30 cellular contexts compared by ENCODE assay signal in genomic region chr3:9676780-9677179, GRCh38. TPM values are rescaled to one million over a fixed set of nuclear protein-coding genes. Genes with fewer than 3 reads are reported as not detected.
DNase-seq lines count a peak whose midpoint lies in the region; ATAC-seq, FAIRE-seq and TF ChIP-seq lines count a peak whose summit lies in the region.
"Had no signal": no experiment of that assay in that cellular context is flagged by ENCODE, and none has a peak within 500 bp of the region (broad histone marks: within the 10 kb centered on the region; RNA-seq: fewer than 3 reads in every experiment).

No MANE protein-coding gene starts in this region.

- H3K36me3 ChIP-seq in breast epithelium: peaks cover 21% of the 10 kb centered on the region

- ATAC-seq in GM21737 (IDR thresholded peaks at IDR 0.05; ENCODE audit: unreplicated experiment): no peak
- ATAC-seq: activated naive CD4-positive, alpha-beta T cell treated with anti-CD3 and anti-CD28 coated beads, Interleukin-2, amount 50 U/mL, for 72 hours; naive thymus-derived CD8-positive, alpha-beta T cell had no signal

- H3K4me3 ChIP-seq in epithelial cell of esophagus (ENCODE audit: low read length) (no peak overlapping the region), breast epithelium (no peak overlapping the region)
- H3K4me3 ChIP-seq: ascending aorta, transverse colon had no signal

- H3K27me3 ChIP-seq in breast epithelium: no peaks in the 10 kb centered on the region
- H3K27me3 ChIP-seq: ascending aorta, transverse colon had no signal

- no peaks in the 10 kb centered on the region for H3K4me1 ChIP-seq in breast epithelium
- H3K4me1 ChIP-seq: ascending aorta had no signal

- H3K27me3 Mint-ChIP-seq in HFFc6 (ENCODE audit: insufficient read depth) (no peaks in the 10 kb centered on the region; the same call in 1 of the 2 replicates), neural crest cell (ENCODE audit: low read depth) (no peaks in the 10 kb centered on the region)
- H3K27me3 Mint-ChIP-seq: naive thymus-derived CD8-positive, alpha-beta T cell; stimulated activated naive CD8-positive, alpha-beta T cell treated with anti-CD3 and anti-CD28 coated beads, Interleukin-15, Interleukin-2, amounts not matched to agents 100 ng/mL and 50 ng/mL, for 24 hours had no signal

- H3K27ac Mint-ChIP-seq in HFFc6: peak overlapping the region; percentile 6; the same call in 1 of the 2 replicates
- peak overlapping the region; percentile 70 for H3K27ac Mint-ChIP-seq in neural crest cell (ENCODE audit: unreplicated experiment)
- H3K27ac Mint-ChIP-seq: mesothelial cell of epicardium; stimulated activated naive CD8-positive, alpha-beta T cell treated with anti-CD3 and anti-CD28 coated beads, Interleukin-15, Interleukin-2, amounts not matched to agents 100 ng/mL and 50 ng/mL, for 24 hours had no signal

- H3K9me3 Mint-ChIP-seq in HFFc6 (no peaks in the 10 kb centered on the region), neural crest cell (no peaks in the 10 kb centered on the region)
- H3K9me3 Mint-ChIP-seq: activated naive CD4-positive, alpha-beta T cell treated with anti-CD3 and anti-CD28 coated beads, Interleukin-2, amount 50 U/mL, for 72 hours; mesothelial cell of epicardium; naive thymus-derived CD8-positive, alpha-beta T cell; stimulated activated naive CD8-positive, alpha-beta T cell treated with anti-CD3 and anti-CD28 coated beads, Interleukin-15, Interleukin-2, amounts not matched to agents 100 ng/mL and 50 ng/mL, for 24 hours had no signal

- H3K36me3 Mint-ChIP-seq in HFFc6 (ENCODE audit: low read depth) (peaks cover 21% of the 10 kb centered on the region), neural crest cell (ENCODE audit: low read depth) (no peaks in the 10 kb centered on the region)

- no peak overlapping the region for H3K27ac ChIP-seq in breast epithelium
- H3K27ac ChIP-seq: ascending aorta, transverse colon had no signal

- peaks cover 18% of the 10 kb centered on the region for H3K4me1 Mint-ChIP-seq in HFFc6 (ENCODE audit: low read depth)
- no peaks in the 10 kb centered on the region for H3K4me1 Mint-ChIP-seq in neural crest cell
- H3K4me1 Mint-ChIP-seq: mesothelial cell of epicardium had no signal

- H3K9me3 ChIP-seq in breast epithelium: no peaks in the 10 kb centered on the region
- H3K9me3 ChIP-seq: ascending aorta, transverse colon had no signal

- no peak for DNase-seq in HFFc6
- DNase-seq in RCC 7860 (ENCODE audit: low spot score): peak; percentile 9
- DNase-seq in epithelial cell of esophagus (ENCODE audit: low read depth): peak; percentile 11
- DNase-seq in neural crest cell (ENCODE audit: low read depth, low spot score): no peak
- DNase-seq in cerebellar cortex (ENCODE audit: low spot score): no peak
- DNase-seq in OCI-M2 (lab: John Stamatoyannopoulos, UW; ENCODE audit: unreplicated experiment): no peak
- no peak for DNase-seq in breast epithelium (ENCODE audit: low spot score in 2 of 2)
- DNase-seq: activated CD4-positive, alpha-beta T cell treated with anti-CD3 and anti-CD28 coated beads for 1 hour; activated T-cell treated with anti-CD3 and anti-CD28 coated beads, Interleukin-2, amount 50 U/mL, for 48 hours; effector memory CD4-positive, alpha-beta T cell; Kasumi-1; kidney glomerular epithelial cell; naive thymus-derived CD8-positive, alpha-beta T cell; NCI-H1092; NCI-H2029; NCI-H2227 treated with DMSO at 0.1 percent for 48 hours; NCI-H748 treated with DMSO at 0.1 percent for 48 hours; SHP77; stimulated activated CD4-positive, alpha-beta T cell treated with anti-CD3 and anti-CD28 coated beads, Interleukin-12 subunit alpha, Interleukin-12 subunit beta, amount 100 ng/mL, for 4 hours; stimulated activated CD4-positive, alpha-beta T cell treated with anti-CD3 and anti-CD28 coated beads, Interleukin-4, amount 100 ng/mL, for 4 hours; SW 1271; transverse colon had no signal

- no peak for TF ChIP-seq POLR2A in breast epithelium (IDR thresholded peaks at IDR 0.05)

- TF ChIP-seq CTCF in HFFc6 (IDR thresholded peaks at IDR 0.05) (no peak), epithelial cell of esophagus (IDR thresholded peaks at IDR 0.05; ENCODE audit: insufficient read depth, low read depth, low read length, missing control alignments) (no peak), neural crest cell (conservative IDR thresholded peaks at IDR 0.05) (no peak), breast epithelium (IDR thresholded peaks at IDR 0.05) (no peak)

- no peak overlapping the region for H3K4me3 Mint-ChIP-seq in HFFc6
- no peak overlapping the region for H3K4me3 Mint-ChIP-seq in neural crest cell
- H3K4me3 Mint-ChIP-seq: mesothelial cell of epicardium; naive thymus-derived CD8-positive, alpha-beta T cell; stimulated activated naive CD8-positive, alpha-beta T cell treated with anti-CD3 and anti-CD28 coated beads, Interleukin-15, Interleukin-2, amounts not matched to agents 100 ng/mL and 50 ng/mL, for 24 hours had no signal

- intact Hi-C loops in breast epithelium (cut with DNase I; ENCODE audit: low total_unique reads): no loop called here

- no peak for FAIRE-seq in RCC 7860 (lab: Jason Lieb, UNC)
- FAIRE-seq: H1 had no signal

RNA-seq across cellular contexts. Expression of gene CPNE9, which starts 26.9 kb away (rescaled TPM):
- not detected for total RNA-seq in HFFc6 (2021; fragmentation: NEBNext Ultra II Directional; extraction: Animal tissue kit (Norgen Biotek cat#: 25700))
- total RNA-seq in neural crest cell: 0.48 and 1.3 TPM in 2 replicates
- not detected for total RNA-seq in breast epithelium
- total RNA-seq: ascending aorta, chondrocyte, osteoblast, transverse colon had no signal

RNA-seq across cellular contexts. Expression of gene MTMR14, which starts 27.5 kb away (rescaled TPM):
- 10 to 100 TPM; 23.5 to 31.0 (median 28.2) TPM for total RNA-seq in HFFc6 (2021; fragmentation: NEBNext Ultra II Directional; extraction: Animal tissue kit (Norgen Biotek cat#: 25700))
- total RNA-seq in neural crest cell (25.0 and 29.8 TPM in 2 replicates), breast epithelium (10 to 100 TPM; 31.8 to 42.9 (median 37.5) TPM)

RNA-seq across cellular contexts. Expression of gene BRPF1, which starts 54.8 kb away (rescaled TPM):
- 10 to 100 TPM; 14.4 to 18.4 (median 17.1) TPM for total RNA-seq in HFFc6 (2021; fragmentation: NEBNext Ultra II Directional; extraction: Animal tissue kit (Norgen Biotek cat#: 25700))
- 36.9 and 39.2 TPM in 2 replicates for total RNA-seq in neural crest cell
- 10 to 100 TPM; 14.7 to 19.7 (median 19.3) TPM for total RNA-seq in breast epithelium

Comparison
In these comparisons a context has a peak if more than half of its experiments do, and no peak if none do; other contexts are left out.
1. DNase-seq: peak in RCC 7860 (single experiment) and epithelial cell of esophagus (single experiment); none in HFFc6 (single experiment), neural crest cell (single experiment), cerebellar cortex (single experiment), OCI-M2 (single experiment) and breast epithelium (0 of 2).